ENCODE assay signal across 27 cellular contexts in genomic region chr5:25414746-25415145, GRCh38.
DNase-seq lines count a peak whose midpoint lies in the region; ATAC-seq and TF ChIP-seq lines count a peak whose summit lies in the region.
"Had no signal": no experiment of that assay in that cellular context is flagged by ENCODE, and none has a peak within 500 bp of the region (broad histone marks: within the 10 kb centered on the region; RNA-seq: fewer than 3 reads in every experiment).

No MANE protein-coding gene starts in this region.

- WGBS in mesenchymal stem cell = no CpG with 5 or more reads among the region's 6 CpGs

- no peaks in the 10 kb centered on the region for H3K4me1 ChIP-seq in mesenchymal stem cell (ENCODE audit: control insufficient read depth, insufficient read depth, low read depth, low read length)
- H3K4me1 ChIP-seq: left lung, pancreas, suprapubic skin had no signal

- H3K9me3 Mint-ChIP-seq in type B pancreatic cell = no peaks in the 10 kb centered on the region
- peaks cover 6% of the 10 kb centered on the region for H3K9me3 Mint-ChIP-seq in activated CD4-positive, alpha-beta T cell treated with anti-CD3 and anti-CD28 coated beads, Interleukin-2, amount 10 ng/mL, durations not matched to agents 7 days and 5 days
- H3K9me3 Mint-ChIP-seq: neural crest cell had no signal

- H3K4me1 Mint-ChIP-seq in type B pancreatic cell (ENCODE audit: unreplicated experiment) = no peaks in the 10 kb centered on the region
- no peaks in the 10 kb centered on the region for H3K4me1 Mint-ChIP-seq in activated CD4-positive, alpha-beta T cell treated with anti-CD3 and anti-CD28 coated beads, Interleukin-2, amount 10 ng/mL, durations not matched to agents 7 days and 5 days
- H3K4me1 Mint-ChIP-seq: activated CD4-positive, alpha-beta memory T cell treated with anti-CD3 and anti-CD28 coated beads, Interleukin-2, amount 10 ng/mL, durations not matched to agents 7 days and 5 days; CD4-positive, CD25-positive, alpha-beta regulatory T cell; memory B cell; neural crest cell had no signal

- no peak overlapping the region for H3K4ac ChIP-seq in mesenchymal stem cell (ENCODE audit: low read depth in 1 of 2, low read length in 2 of 2)

- no peak overlapping the region for H3K27ac ChIP-seq in mesenchymal stem cell (ENCODE audit: low read length, poor library complexity, severe bottlenecking)
- H3K27ac ChIP-seq: left lung, pancreas, suprapubic skin had no signal

- H3K36me3 Mint-ChIP-seq in type B pancreatic cell = no peaks in the 10 kb centered on the region
- no peaks in the 10 kb centered on the region for H3K36me3 Mint-ChIP-seq in activated CD4-positive, alpha-beta T cell treated with anti-CD3 and anti-CD28 coated beads, Interleukin-2, amount 10 ng/mL, durations not matched to agents 7 days and 5 days (ENCODE audit: low read depth)
- H3K36me3 Mint-ChIP-seq: CD4-positive, CD25-positive, alpha-beta regulatory T cell; memory B cell had no signal

- no peaks in the 10 kb centered on the region for H3K36me3 ChIP-seq in mesenchymal stem cell (ENCODE audit: control insufficient read depth in 1 of 2, insufficient read depth in 2 of 2, low read depth in 1 of 2, low read length in 2 of 2)
- H3K36me3 ChIP-seq: left lung, pancreas, suprapubic skin had no signal

- no peak for ATAC-seq in HG03460 (IDR thresholded peaks at IDR 0.05; ENCODE audit: unreplicated experiment)
- ATAC-seq: activated CD4-positive, CD25-positive, alpha-beta regulatory T cell treated with anti-CD3 and anti-CD28 coated beads, Interleukin-2, amount 50 U/mL, for 24 hours; left lung; pancreas had no signal

- no peak overlapping the region for H3K27ac Mint-ChIP-seq in type B pancreatic cell
- no peak overlapping the region for H3K27ac Mint-ChIP-seq in activated CD4-positive, alpha-beta T cell treated with anti-CD3 and anti-CD28 coated beads, Interleukin-2, amount 10 ng/mL, durations not matched to agents 7 days and 5 days
- H3K27ac Mint-ChIP-seq: activated CD4-positive, alpha-beta memory T cell treated with anti-CD3 and anti-CD28 coated beads, Interleukin-2, amount 10 ng/mL, durations not matched to agents 7 days and 5 days; activated naive CD4-positive, alpha-beta T cell treated with anti-CD3 and anti-CD28 coated beads for 36 hours; memory B cell had no signal

- H4K91ac ChIP-seq in mesenchymal stem cell (ENCODE audit: low read length) = no peak overlapping the region

- H2BK12ac ChIP-seq in mesenchymal stem cell (ENCODE audit: low read length in 2 of 2) = no peak overlapping the region

- no peak overlapping the region for H2BK120ac ChIP-seq in mesenchymal stem cell (ENCODE audit: low read depth, low read length)

- DNase-seq in Caki2 (ENCODE audit: low read depth) (peak; percentile 16), M059J (ENCODE audit: low read depth) (peak; percentile 64), astrocyte of the hippocampus (ENCODE audit: low read depth, low spot score) (peak; percentile 22), mesenchymal stem cell (peak; percentile 79), RPMI8226 (no peak), type B pancreatic cell (ENCODE audit: extremely low spot score, unreplicated experiment) (no peak)
- DNase-seq in activated CD4-positive, alpha-beta T cell treated with anti-CD3 and anti-CD28 coated beads, Interleukin-2, amount 10 ng/mL, durations not matched to agents 7 days and 5 days = no peak
- DNase-seq: activated CD4-positive, alpha-beta memory T cell treated with anti-CD3 and anti-CD28 coated beads, Interleukin-2, amount 10 ng/mL, durations not matched to agents 7 days and 5 days; activated CD8-positive, alpha-beta memory T cell treated with anti-CD3 and anti-CD28 coated beads, Interleukin-2, amount 50 U/mL, for 48 hours; activated naive CD4-positive, alpha-beta T cell treated with anti-CD3 and anti-CD28 coated beads for 36 hours; AML-193; CD4-positive, CD25-positive, alpha-beta regulatory T cell; DMS153; left lung; NCI-H1092 treated with DMSO at 0.1 percent for 48 hours; NCI-H1694 treated with DMSO at 0.1 percent for 48 hours; NCI-H446; NCI-H748 treated with DMSO at 0.1 percent for 48 hours; pancreas; retina; small intestine; stimulated activated naive CD4-positive, alpha-beta T cell treated with Interleukin-2 at 50 U/mL for 16 hours had no signal

- H3K4me3 ChIP-seq in mesenchymal stem cell (ENCODE audit: insufficient read depth in 1 of 2, low read depth in 1 of 2, low read length in 2 of 2) = no peak overlapping the region
- H3K4me3 ChIP-seq: left lung, pancreas, suprapubic skin had no signal

- no peak overlapping the region for H3K4me3 Mint-ChIP-seq in type B pancreatic cell
- no peak overlapping the region for H3K4me3 Mint-ChIP-seq in activated CD4-positive, alpha-beta T cell treated with anti-CD3 and anti-CD28 coated beads, Interleukin-2, amount 10 ng/mL, durations not matched to agents 7 days and 5 days
- H3K4me3 Mint-ChIP-seq: activated CD4-positive, alpha-beta memory T cell treated with anti-CD3 and anti-CD28 coated beads, Interleukin-2, amount 10 ng/mL, durations not matched to agents 7 days and 5 days; activated naive CD4-positive, alpha-beta T cell treated with anti-CD3 and anti-CD28 coated beads for 36 hours; CD4-positive, CD25-positive, alpha-beta regulatory T cell; memory B cell; neural crest cell had no signal

- no peaks in the 10 kb centered on the region for H3K79me1 ChIP-seq in mesenchymal stem cell (replicated peaks; ENCODE audit: low read length, poor library complexity, severe bottlenecking)

- no peak overlapping the region for H3K18ac ChIP-seq in mesenchymal stem cell (ENCODE audit: low read depth in 1 of 2, low read length in 2 of 2)

- H2AK5ac ChIP-seq in mesenchymal stem cell (ENCODE audit: low read length, severe bottlenecking) = no peak overlapping the region

- H3K4me2 ChIP-seq in mesenchymal stem cell (ENCODE audit: low read length, poor library complexity, severe bottlenecking) = no peak overlapping the region

- CTCF ChIA-PET in activated CD4-positive, alpha-beta T cell treated with anti-CD3 and anti-CD28 coated beads, Interleukin-2, amount 10 ng/mL, durations not matched to agents 7 days and 5 days (lab: Charles Lee) = no interaction called here

- in situ Hi-C loops in Caki2 (cut with HindIII; ENCODE audit: low pct_unique_long_range_greater_than_20kb, low sequenced_read_pairs) = no loop called here

- no peak for TF ChIP-seq CTCF in type B pancreatic cell (conservative IDR thresholded peaks at IDR 0.05)

- H3K23ac ChIP-seq in mesenchymal stem cell (ENCODE audit: low read length in 2 of 2) = no peak overlapping the region

- no peak overlapping the region for H2BK5ac ChIP-seq in mesenchymal stem cell (ENCODE audit: low read depth, low read length, poor library complexity, severe bottlenecking)

- POLR2A ChIA-PET in activated CD4-positive, alpha-beta T cell treated with anti-CD3 and anti-CD28 coated beads, Interleukin-2, amount 10 ng/mL, durations not matched to agents 7 days and 5 days (lab: Charles Lee) = no interaction called here

- H2AFZ ChIP-seq in mesenchymal stem cell (ENCODE audit: low read depth, low read length) = no peak overlapping the region

- no peaks in the 10 kb centered on the region for H3K27me3 Mint-ChIP-seq in type B pancreatic cell
- H3K27me3 Mint-ChIP-seq in activated CD4-positive, alpha-beta T cell treated with anti-CD3 and anti-CD28 coated beads, Interleukin-2, amount 10 ng/mL, durations not matched to agents 7 days and 5 days = no peaks in the 10 kb centered on the region
- H3K27me3 Mint-ChIP-seq: activated CD4-positive, alpha-beta memory T cell treated with anti-CD3 and anti-CD28 coated beads, Interleukin-2, amount 10 ng/mL, durations not matched to agents 7 days and 5 days; CD4-positive, CD25-positive, alpha-beta regulatory T cell; memory B cell had no signal

- H4K8ac ChIP-seq in mesenchymal stem cell (ENCODE audit: low read length) = no peak overlapping the region

- H2BK15ac ChIP-seq in mesenchymal stem cell (ENCODE audit: low read depth, poor library complexity, severe bottlenecking) = no peak overlapping the region

- no peak overlapping the region for H3K14ac ChIP-seq in mesenchymal stem cell (ENCODE audit: low read length in 2 of 2)

- H3K27me3 ChIP-seq in mesenchymal stem cell (ENCODE audit: control insufficient read depth in 1 of 2, insufficient read depth in 1 of 2, low read length in 2 of 2) = no peaks in the 10 kb centered on the region
- H3K27me3 ChIP-seq: left lung, pancreas, suprapubic skin had no signal

- H3K9ac ChIP-seq in mesenchymal stem cell (ENCODE audit: low read length) = no peak overlapping the region

- H3K9me3 ChIP-seq in mesenchymal stem cell (ENCODE audit: control insufficient read depth, low read length) = peaks cover 4% of the 10 kb centered on the region
- H3K9me3 ChIP-seq: left lung, pancreas, suprapubic skin had no signal

Comparison
In these comparisons a context has a peak if more than half of its experiments do, and no peak if none do; other contexts are left out.
1. DNase-seq: peak in Caki2 (single experiment), M059J (single experiment), astrocyte of the hippocampus (single experiment) and mesenchymal stem cell (single experiment); none in RPMI8226 (single experiment), type B pancreatic cell (single experiment) and activated CD4-positive, alpha-beta T cell treated with anti-CD3 and anti-CD28 coated beads, Interleukin-2, amount 10 ng/mL, durations not matched to agents 7 days and 5 days (single experiment).